In the genomic region with DNA sequence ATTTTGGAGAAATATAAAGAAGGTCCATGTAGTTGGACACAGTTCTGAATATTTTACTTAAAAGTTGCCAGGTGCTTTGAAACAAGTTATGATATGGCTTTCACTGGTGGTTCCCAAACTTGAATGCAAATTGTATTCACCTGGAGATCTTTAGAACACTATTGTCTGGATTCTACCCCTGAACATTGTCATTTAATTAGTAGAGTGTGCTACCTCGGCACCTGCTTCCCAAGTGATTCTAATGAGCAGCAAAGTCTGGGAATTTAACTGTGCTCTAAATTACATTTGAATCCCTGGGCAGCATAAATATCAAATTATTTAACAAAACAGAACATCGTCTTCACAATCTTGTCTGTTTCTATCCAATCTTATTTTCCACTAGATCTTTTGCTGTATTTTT, we compare ENCODE assay signal across 21 cellular contexts.
"Had no signal": no experiment of that assay in that cellular context is flagged by ENCODE, and none has a peak within 500 bp of the region (broad histone marks: within the 10 kb centered on the region; RNA-seq: fewer than 3 reads in every experiment).

No MANE protein-coding gene starts in this region.

- ATAC-seq: Panc1, PC-3 had no signal

- H3K9me3 ChIP-seq: MG63, SJSA1 had no signal

- DNase-seq: KBM-7, MG63, NCI-H1092 treated with DMSO at 0.1 percent for 48 hours, NCI-H1417 treated with DMSO at 0.1 percent for 48 hours, NCI-H146, NCI-H1694 treated with DMSO at 0.1 percent for 48 hours, NCI-H2029, NCI-H2081 treated with DMSO at 0.1 percent for 48 hours, NCI-H2171, NCI-H226, NCI-H446, NCI-H510A, NCI-H524 treated with DMSO at 0.1 percent for 48 hours, NCI-H69, NCI-H774, PC-3, Right ventricle myocardium superior, SIG-M5 had no signal

- H3K27me3 ChIP-seq: MG63, SJSA1 had no signal

- H3K27ac ChIP-seq: SJSA1, SK-N-MC had no signal

- H3K4me3 ChIP-seq: MG63, SJSA1, SK-N-MC had no signal

- H3K4me1 ChIP-seq: SJSA1 had no signal

- H3K36me3 ChIP-seq: MG63, SJSA1 had no signal
